In the genomic region with DNA sequence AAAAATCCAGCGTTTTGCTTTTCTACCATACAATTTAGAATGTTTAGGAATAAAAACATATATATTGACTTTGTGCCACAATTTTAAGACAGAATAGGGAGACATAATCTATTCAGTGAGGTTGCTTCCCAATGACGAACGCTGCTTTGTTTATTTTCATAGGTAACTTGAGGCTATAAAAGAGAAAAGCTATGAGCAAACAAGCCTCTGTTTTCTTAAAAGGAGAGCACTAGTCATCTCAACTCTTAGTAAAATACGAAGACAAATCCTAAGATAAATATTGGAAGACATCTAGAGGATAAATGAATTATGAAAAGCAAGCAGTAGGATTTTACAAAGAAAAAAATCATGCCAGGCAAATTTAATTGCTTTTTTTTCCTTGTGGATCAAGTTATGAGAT, we compare ENCODE assay signal across 17 cellular contexts.
"Had no signal": no experiment of that assay in that cellular context is flagged by ENCODE, and none has a peak within 500 bp of the region (broad histone marks: within the 10 kb centered on the region; RNA-seq: fewer than 3 reads in every experiment).

No MANE protein-coding gene starts in this region.

- FAIRE-seq: colon, frontal cortex, keratinocyte had no signal

- ATAC-seq: activated CD8-positive, alpha-beta T cell treated with anti-CD3 and anti-CD28 coated beads for 36 hours; activated naive CD4-positive, alpha-beta T cell treated with anti-CD3 and anti-CD28 coated beads, Interleukin-2, amount 50 U/mL, for 72 hours; activated T-cell treated with anti-CD3 and anti-CD28 coated beads, Interleukin-2, amount 50 U/mL, for 72 hours; heart right ventricle; left lobe of liver; mucosa of descending colon; naive thymus-derived CD4-positive, alpha-beta T cell; stimulated activated naive CD8-positive, alpha-beta T cell treated with anti-CD3 and anti-CD28 coated beads, Interleukin-15, amount 100 ng/mL, for 72 hours; WTC11 had no signal

- H3K36me3 ChIP-seq: heart right ventricle, neutrophil had no signal

- DNase-seq: activated CD4-positive, alpha-beta T cell treated with anti-CD3 and anti-CD28 coated beads for 4 hours; activated CD8-positive, alpha-beta T cell treated with anti-CD3 and anti-CD28 coated beads for 36 hours; activated gamma-delta T cell; activated T-cell treated with anti-CD3 and anti-CD28 coated beads, Interleukin-2, amount 50 U/mL, for 72 hours; heart right ventricle; mucosa of descending colon; naive thymus-derived CD4-positive, alpha-beta T cell; stimulated activated CD4-positive, alpha-beta T cell treated with anti-CD3 and anti-CD28 coated beads, Interleukin-1b, Interleukin-23, amount 100 ng/mL, for 48 hours; stimulated activated naive CD8-positive, alpha-beta T cell treated with anti-CD3 and anti-CD28 coated beads, Interleukin-15, amount 100 ng/mL, for 72 hours had no signal

- H3K27ac ChIP-seq: heart right ventricle, neutrophil, parathyroid adenoma had no signal

- H3K9me3 ChIP-seq: mucosa of descending colon, neutrophil had no signal

- H3K4me3 ChIP-seq: heart right ventricle, mucosa of descending colon had no signal

- H3K27me3 ChIP-seq: heart right ventricle, neutrophil had no signal

- H3K4me1 ChIP-seq: heart right ventricle, parathyroid adenoma had no signal
